Comparison of ENCODE assay signal across 1 cellular context in the genomic region with DNA sequence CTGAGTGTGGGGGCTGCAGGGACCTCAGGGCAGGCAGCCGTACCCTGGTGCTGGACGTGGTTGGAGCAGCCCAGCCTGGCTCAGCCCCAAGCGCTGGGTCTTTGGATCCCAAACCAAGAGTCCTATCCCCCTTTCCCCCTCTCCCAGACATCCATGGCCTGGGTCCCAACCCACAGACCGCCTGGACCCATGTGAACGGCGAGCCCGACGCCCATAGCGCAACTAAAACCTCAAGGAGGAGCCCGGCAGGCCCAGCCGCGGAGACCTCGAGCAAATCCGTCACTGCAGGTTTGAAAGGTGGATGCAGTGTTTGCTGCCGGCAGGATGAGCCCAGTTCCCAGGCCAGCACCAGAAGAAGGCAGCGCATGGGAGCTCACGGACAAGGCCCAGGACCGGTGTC.
TF ChIP-seq lines count a peak whose summit lies in the region.

No MANE protein-coding gene starts in this region.

TF ChIP-seq in H1, 55 proteins besides CTCF, POLR2A, EP300 and RAD21:
- TF ChIP-seq, protein P1, sequence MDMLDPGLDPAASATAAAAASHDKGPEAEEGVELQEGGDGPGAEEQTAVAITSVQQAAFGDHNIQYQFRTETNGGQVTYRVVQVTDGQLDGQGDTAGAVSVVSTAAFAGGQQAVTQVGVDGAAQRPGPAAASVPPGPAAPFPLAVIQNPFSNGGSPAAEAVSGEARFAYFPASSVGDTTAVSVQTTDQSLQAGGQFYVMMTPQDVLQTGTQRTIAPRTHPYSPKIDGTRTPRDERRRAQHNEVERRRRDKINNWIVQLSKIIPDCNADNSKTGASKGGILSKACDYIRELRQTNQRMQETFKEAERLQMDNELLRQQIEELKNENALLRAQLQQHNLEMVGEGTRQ (IDR thresholded peaks at IDR 0.05; ENCODE audit: low read length): no peak
- no peak for TF ChIP-seq SAP30 (IDR thresholded peaks at IDR 0.05; ENCODE audit: insufficient read depth, insufficient replicate concordance, low read length)
- TF ChIP-seq GABPA (IDR thresholded peaks at IDR 0.05; ENCODE audit: borderline replicate concordance, insufficient read depth, low read length): no peak
- TF ChIP-seq CBX8 (IDR thresholded peaks at IDR 0.05; ENCODE audit: borderline replicate concordance, low read depth, low read length): no peak
- TF ChIP-seq FOSL1 (IDR thresholded peaks at IDR 0.05; ENCODE audit: insufficient read depth, low read depth, low read length): no peak
